2 cellular contexts compared by ENCODE assay signal in the genomic region with DNA sequence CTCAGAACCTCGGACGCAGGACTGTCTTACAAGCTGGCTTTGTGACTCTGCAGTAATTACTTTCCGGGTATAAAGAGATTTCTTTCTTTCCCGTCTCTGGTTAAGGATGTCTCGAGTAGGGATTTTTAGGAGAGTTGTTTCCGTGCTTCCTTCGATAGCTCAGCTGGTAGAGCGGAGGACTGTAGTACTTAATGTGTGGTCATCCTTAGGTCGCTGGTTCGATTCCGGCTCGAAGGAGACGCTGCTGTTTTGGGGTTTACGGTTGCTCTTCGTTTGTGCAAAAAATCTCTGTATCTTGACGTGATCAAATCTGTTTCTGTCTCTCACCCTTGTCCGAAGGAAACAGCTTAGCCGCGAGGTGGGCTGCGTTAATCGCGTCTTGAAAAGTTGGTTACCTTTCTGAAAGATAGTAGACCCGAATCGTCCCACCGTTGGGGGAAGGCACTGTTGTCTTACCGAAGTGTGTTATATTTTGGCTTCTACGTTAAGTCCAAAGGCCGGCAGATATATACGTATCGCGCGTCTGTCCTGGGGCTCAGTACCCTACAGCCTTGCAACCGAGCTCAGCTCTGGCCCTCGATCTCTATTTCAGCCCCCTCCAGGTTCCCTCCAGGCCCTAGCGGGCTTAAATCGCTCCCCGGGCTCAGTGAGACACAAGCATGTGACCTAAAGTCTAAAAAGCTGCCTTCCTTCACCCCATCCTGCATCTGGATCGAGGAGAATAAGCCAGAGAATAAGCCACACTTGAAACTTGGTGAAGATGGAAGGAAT.
TF ChIP-seq lines count a peak whose summit lies in the region.

No MANE protein-coding gene starts in this region.

TF ChIP-seq in HEK293, 187 proteins besides CTCF, POLR2A, EP300 and RAD21 (continues in another document):
- TF ChIP-seq ZNF24 (tag by site-specific recombination; IDR thresholded peaks at IDR 0.05) (peak; percentile 64; the same call in 1 of the 2 replicates), ZNF292 (tag by site-specific recombination; IDR thresholded peaks at IDR 0.05; ENCODE audit: borderline replicate concordance, low read depth) (no peak), ZNF660 (tag by site-specific recombination; IDR thresholded peaks at IDR 0.05) (peak; percentile 78; the same call in 1 of the 2 replicates), ZNF311 (tag by site-specific recombination; IDR thresholded peaks at IDR 0.05; ENCODE audit: borderline replicate concordance) (no peak), KLF16 (tag by site-specific recombination; IDR thresholded peaks at IDR 0.05) (peak; percentile 52; the same call in 1 of the 2 replicates), ZNF624 (tag by site-specific recombination; IDR thresholded peaks at IDR 0.05) (peak; percentile 29; the same call in 1 of the 2 replicates), BCL11A (tag by site-specific recombination; IDR thresholded peaks at IDR 0.05; ENCODE audit: low read depth) (peak; percentile 83; the same call in 1 of the 2 replicates), ZNF530 (tag by site-specific recombination; IDR thresholded peaks at IDR 0.05; ENCODE audit: low read depth) (no peak), ZNF221 (tag by site-specific recombination; IDR thresholded peaks at IDR 0.05; ENCODE audit: borderline replicate concordance) (no peak), ZBTB7A (tag by site-specific recombination; IDR thresholded peaks at IDR 0.05; ENCODE audit: low read depth) (0 out of 2 replicates have a peak, but pooled peaks have one; percentile 8), OSR2 (tag by site-specific recombination; IDR thresholded peaks at IDR 0.05) (peak; percentile 43; the same call in 1 of the 2 replicates), ZNF37A (tag by site-specific recombination; IDR thresholded peaks at IDR 0.05) (0 out of 2 replicates have a peak, but pooled peaks have one; percentile 9), ZNF248 (tag by site-specific recombination; IDR thresholded peaks at IDR 0.05) (no peak), ZNF560 (tag by site-specific recombination; IDR thresholded peaks at IDR 0.05; ENCODE audit: borderline replicate concordance) (no peak), ZNF394 (tag by site-specific recombination; IDR thresholded peaks at IDR 0.05; ENCODE audit: borderline replicate concordance) (peak; percentile 63; the same call in 1 of the 2 replicates), SCRT2 (tag by site-specific recombination; IDR thresholded peaks at IDR 0.05) (no peak), ZBTB8A (tag by site-specific recombination; IDR thresholded peaks at IDR 0.05) (peak; percentile 19; the same call in 1 of the 2 replicates), ZFP37 (tag by site-specific recombination; IDR thresholded peaks at IDR 0.05) (peak; percentile 23; the same call in 1 of the 2 replicates), ZNF623 (tag by site-specific recombination; IDR thresholded peaks at IDR 0.05) (0 out of 2 replicates have a peak, but pooled peaks have one; percentile 6), ZNF555 (tag by site-specific recombination; conservative IDR thresholded peaks at IDR 0.05) (no peak), ZXDB (tag by site-specific recombination; IDR thresholded peaks at IDR 0.05) (peak; percentile 58), ZNF561 (tag by site-specific recombination; IDR thresholded peaks at IDR 0.05; ENCODE audit: borderline replicate concordance) (peak; percentile 25; the same call in 1 of the 2 replicates), ZSCAN30 (tag by site-specific recombination; IDR thresholded peaks at IDR 0.05) (0 out of 2 replicates have a peak, but pooled peaks have one; percentile 36), IKZF3 (tag by site-specific recombination; IDR thresholded peaks at IDR 0.05) (peak; percentile 84)
- TF ChIP-seq, protein P1, sequence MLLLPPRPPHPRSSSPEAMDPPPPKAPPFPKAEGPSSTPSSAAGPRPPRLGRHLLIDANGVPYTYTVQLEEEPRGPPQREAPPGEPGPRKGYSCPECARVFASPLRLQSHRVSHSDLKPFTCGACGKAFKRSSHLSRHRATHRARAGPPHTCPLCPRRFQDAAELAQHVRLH (tag by site-specific recombination; IDR thresholded peaks at IDR 0.05), result peak; percentile 90
- TF ChIP-seq, protein P2, sequence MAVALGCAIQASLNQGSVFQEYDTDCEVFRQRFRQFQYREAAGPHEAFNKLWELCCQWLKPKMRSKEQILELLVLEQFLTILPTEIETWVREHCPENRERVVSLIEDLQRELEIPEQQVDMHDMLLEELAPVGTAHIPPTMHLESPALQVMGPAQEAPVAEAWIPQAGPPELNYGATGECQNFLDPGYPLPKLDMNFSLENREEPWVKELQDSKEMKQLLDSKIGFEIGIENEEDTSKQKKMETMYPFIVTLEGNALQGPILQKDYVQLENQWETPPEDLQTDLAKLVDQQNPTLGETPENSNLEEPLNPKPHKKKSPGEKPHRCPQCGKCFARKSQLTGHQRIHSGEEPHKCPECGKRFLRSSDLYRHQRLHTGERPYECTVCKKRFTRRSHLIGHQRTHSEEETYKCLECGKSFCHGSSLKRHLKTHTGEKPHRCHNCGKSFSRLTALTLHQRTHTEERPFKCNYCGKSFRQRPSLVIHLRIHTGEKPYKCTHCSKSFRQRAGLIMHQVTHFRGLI (tag by site-specific recombination; IDR thresholded peaks at IDR 0.05), result 0 out of 2 replicates have a peak, but pooled peaks have one; percentile 11
- TF ChIP-seq, protein P3, sequence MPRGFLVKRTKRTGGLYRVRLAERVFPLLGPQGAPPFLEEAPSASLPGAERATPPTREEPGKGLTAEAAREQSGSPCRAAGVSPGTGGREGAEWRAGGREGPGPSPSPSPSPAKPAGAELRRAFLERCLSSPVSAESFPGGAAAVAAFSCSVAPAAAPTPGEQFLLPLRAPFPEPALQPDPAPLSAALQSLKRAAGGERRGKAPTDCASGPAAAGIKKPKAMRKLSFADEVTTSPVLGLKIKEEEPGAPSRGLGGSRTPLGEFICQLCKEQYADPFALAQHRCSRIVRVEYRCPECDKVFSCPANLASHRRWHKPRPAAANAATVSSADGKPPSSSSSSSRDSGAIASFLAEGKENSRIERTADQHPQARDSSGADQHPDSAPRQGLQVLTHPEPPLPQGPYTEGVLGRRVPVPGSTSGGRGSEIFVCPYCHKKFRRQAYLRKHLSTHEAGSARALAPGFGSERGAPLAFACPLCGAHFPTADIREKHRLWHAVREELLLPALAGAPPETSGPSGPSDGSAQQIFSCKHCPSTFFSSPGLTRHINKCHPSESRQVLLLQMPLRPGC (tag by site-specific recombination; IDR thresholded peaks at IDR 0.05), result peak; percentile 65
- TF ChIP-seq, protein P4, sequence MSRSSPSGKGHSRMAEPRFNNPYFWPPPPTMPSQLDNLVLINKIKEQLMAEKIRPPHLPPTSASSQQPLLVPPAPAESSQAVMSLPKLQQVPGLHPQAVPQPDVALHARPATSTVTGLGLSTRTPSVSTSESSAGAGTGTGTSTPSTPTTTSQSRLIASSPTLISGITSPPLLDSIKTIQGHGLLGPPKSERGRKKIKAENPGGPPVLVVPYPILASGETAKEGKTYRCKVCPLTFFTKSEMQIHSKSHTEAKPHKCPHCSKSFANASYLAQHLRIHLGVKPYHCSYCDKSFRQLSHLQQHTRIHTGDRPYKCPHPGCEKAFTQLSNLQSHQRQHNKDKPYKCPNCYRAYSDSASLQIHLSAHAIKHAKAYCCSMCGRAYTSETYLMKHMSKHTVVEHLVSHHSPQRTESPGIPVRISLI (tag by site-specific recombination; IDR thresholded peaks at IDR 0.05), result peak; percentile 79

TF ChIP-seq in K562, 482 proteins besides CTCF, POLR2A, EP300 and RAD21 (continues in another document):
- no peak for TF ChIP-seq KLF10 (CRISPR knock-in tag; IDR thresholded peaks at IDR 0.05)
- TF ChIP-seq DMBX1 (CRISPR knock-in tag; IDR thresholded peaks at IDR 0.05; ENCODE audit: borderline replicate concordance), result no peak
- no peak for TF ChIP-seq FOXM1 (IDR thresholded peaks at IDR 0.05; ENCODE audit: low read depth)
- no peak for TF ChIP-seq FOXM1 (CRISPR knock-in tag; IDR thresholded peaks at IDR 0.05; ENCODE audit: low read depth)
- TF ChIP-seq NR3C1 (CRISPR knock-in tag; IDR thresholded peaks at IDR 0.05), result no peak
- TF ChIP-seq NFATC3 (IDR thresholded peaks at IDR 0.05), result no peak
- TF ChIP-seq ZC3H8 (IDR thresholded peaks at IDR 0.05), result no peak
- TF ChIP-seq KLF1 (tag; IDR thresholded peaks at IDR 0.05), result no peak
- no peak for TF ChIP-seq ZNF507 (tag; conservative IDR thresholded peaks at IDR 0.05)
- TF ChIP-seq NFIC (IDR thresholded peaks at IDR 0.05), result peak; percentile 69; the same call in 1 of the 2 replicates
- no peak for TF ChIP-seq RBM22 (IDR thresholded peaks at IDR 0.05; ENCODE audit: low read depth, low read length, poor library complexity, severe bottlenecking)
- TF ChIP-seq, protein P5, sequence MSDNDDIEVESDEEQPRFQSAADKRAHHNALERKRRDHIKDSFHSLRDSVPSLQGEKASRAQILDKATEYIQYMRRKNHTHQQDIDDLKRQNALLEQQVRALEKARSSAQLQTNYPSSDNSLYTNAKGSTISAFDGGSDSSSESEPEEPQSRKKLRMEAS (CRISPR knock-in tag; IDR thresholded peaks at IDR 0.05), result no peak
- TF ChIP-seq MCM7 (IDR thresholded peaks at IDR 0.05), result no peak
- TF ChIP-seq, protein P6, sequence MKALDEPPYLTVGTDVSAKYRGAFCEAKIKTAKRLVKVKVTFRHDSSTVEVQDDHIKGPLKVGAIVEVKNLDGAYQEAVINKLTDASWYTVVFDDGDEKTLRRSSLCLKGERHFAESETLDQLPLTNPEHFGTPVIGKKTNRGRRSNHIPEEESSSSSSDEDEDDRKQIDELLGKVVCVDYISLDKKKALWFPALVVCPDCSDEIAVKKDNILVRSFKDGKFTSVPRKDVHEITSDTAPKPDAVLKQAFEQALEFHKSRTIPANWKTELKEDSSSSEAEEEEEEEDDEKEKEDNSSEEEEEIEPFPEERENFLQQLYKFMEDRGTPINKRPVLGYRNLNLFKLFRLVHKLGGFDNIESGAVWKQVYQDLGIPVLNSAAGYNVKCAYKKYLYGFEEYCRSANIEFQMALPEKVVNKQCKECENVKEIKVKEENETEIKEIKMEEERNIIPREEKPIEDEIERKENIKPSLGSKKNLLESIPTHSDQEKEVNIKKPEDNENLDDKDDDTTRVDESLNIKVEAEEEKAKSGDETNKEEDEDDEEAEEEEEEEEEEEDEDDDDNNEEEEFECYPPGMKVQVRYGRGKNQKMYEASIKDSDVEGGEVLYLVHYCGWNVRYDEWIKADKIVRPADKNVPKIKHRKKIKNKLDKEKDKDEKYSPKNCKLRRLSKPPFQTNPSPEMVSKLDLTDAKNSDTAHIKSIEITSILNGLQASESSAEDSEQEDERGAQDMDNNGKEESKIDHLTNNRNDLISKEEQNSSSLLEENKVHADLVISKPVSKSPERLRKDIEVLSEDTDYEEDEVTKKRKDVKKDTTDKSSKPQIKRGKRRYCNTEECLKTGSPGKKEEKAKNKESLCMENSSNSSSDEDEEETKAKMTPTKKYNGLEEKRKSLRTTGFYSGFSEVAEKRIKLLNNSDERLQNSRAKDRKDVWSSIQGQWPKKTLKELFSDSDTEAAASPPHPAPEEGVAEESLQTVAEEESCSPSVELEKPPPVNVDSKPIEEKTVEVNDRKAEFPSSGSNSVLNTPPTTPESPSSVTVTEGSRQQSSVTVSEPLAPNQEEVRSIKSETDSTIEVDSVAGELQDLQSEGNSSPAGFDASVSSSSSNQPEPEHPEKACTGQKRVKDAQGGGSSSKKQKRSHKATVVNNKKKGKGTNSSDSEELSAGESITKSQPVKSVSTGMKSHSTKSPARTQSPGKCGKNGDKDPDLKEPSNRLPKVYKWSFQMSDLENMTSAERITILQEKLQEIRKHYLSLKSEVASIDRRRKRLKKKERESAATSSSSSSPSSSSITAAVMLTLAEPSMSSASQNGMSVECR (CRISPR knock-in tag; IDR thresholded peaks at IDR 0.05), result no peak
- TF ChIP-seq ESRRB (CRISPR knock-in tag; IDR thresholded peaks at IDR 0.05; ENCODE audit: borderline replicate concordance), result no peak
- TF ChIP-seq, protein P7, sequence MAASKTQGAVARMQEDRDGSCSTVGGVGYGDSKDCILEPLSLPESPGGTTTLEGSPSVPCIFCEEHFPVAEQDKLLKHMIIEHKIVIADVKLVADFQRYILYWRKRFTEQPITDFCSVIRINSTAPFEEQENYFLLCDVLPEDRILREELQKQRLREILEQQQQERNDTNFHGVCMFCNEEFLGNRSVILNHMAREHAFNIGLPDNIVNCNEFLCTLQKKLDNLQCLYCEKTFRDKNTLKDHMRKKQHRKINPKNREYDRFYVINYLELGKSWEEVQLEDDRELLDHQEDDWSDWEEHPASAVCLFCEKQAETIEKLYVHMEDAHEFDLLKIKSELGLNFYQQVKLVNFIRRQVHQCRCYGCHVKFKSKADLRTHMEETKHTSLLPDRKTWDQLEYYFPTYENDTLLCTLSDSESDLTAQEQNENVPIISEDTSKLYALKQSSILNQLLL (CRISPR knock-in tag; IDR thresholded peaks at IDR 0.05; ENCODE audit: borderline replicate concordance), result no peak
- TF ChIP-seq E2F3 (CRISPR knock-in tag; IDR thresholded peaks at IDR 0.05), result no peak
- no peak for TF ChIP-seq NFRKB (IDR thresholded peaks at IDR 0.05; ENCODE audit: low read depth)
- no peak for TF ChIP-seq MECOM (CRISPR knock-in tag; IDR thresholded peaks at IDR 0.05)
